In genomic region chr13:20462921-20463320, GRCh38 we compare ENCODE assay signal across 15 cellular contexts.
DNase-seq lines count a peak whose midpoint lies in the region; ATAC-seq and TF ChIP-seq lines count a peak whose summit lies in the region.
"Had no signal": no experiment of that assay in that cellular context is flagged by ENCODE, and none has a peak within 500 bp of the region (broad histone marks: within the 10 kb centered on the region; RNA-seq: fewer than 3 reads in every experiment).

No MANE protein-coding gene starts in this region.

- H3K36me3 Mint-ChIP-seq in H9 (ENCODE audit: insufficient read depth in 1 of 3, low read depth in 3 of 3) (peaks cover 0 to 3% (median 0%) of the 10 kb centered on the region in 3 experiments; a peak in 1 of 7 replicates), WTC11 (no peaks in the 10 kb centered on the region), mesothelial cell of epicardium (peaks cover 6% of the 10 kb centered on the region)

- no peak overlapping the region for H3K4me3 ChIP-seq in coronary artery

- H2BK12ac ChIP-seq in H9 (ENCODE audit: insufficient read length, low read depth, low read length): no peak overlapping the region

- no peak overlapping the region for H3K23ac ChIP-seq in H9 (ENCODE audit: insufficient read length, low read depth, low read length)

- no peak overlapping the region for H3K9ac ChIP-seq in H9 (ENCODE audit: extremely low read depth, insufficient read length, low read length)

- no peak overlapping the region for H2AFZ ChIP-seq in H9 (ENCODE audit: low read length)

- no peak overlapping the region for H3K14ac ChIP-seq in H9 (ENCODE audit: insufficient read depth, low read length)

- no peak overlapping the region for H2AK5ac ChIP-seq in H9 (ENCODE audit: insufficient read length, low read length)

- H3K27ac Mint-ChIP-seq in H9 (no peak overlapping the region), WTC11 (no peak overlapping the region), mesothelial cell of epicardium (peak overlapping the region; percentile 88)
- H3K27ac Mint-ChIP-seq: B cell; CD4-positive, alpha-beta T cell had no signal

- no CpG with 5 or more reads among the region's 8 CpGs for WGBS in H9 (ENCODE audit: extremely low coverage, insufficient read length, low lambda C conversion rate)

- H3K56ac ChIP-seq in H9 (ENCODE audit: insufficient read length, low read depth, low read length): no peak overlapping the region

- H2BK5ac ChIP-seq in H9 (ENCODE audit: insufficient read length, low read length): no peak overlapping the region

- no peak overlapping the region for H4K91ac ChIP-seq in H9 (ENCODE audit: insufficient read length, low read depth, low read length)

- no peak overlapping the region for H4K8ac ChIP-seq in H9 (replicated peaks; ENCODE audit: insufficient read length, low read depth, low read length)

- 0 out of 2 replicates have a peak, but pooled peaks have one; percentile 28 for ATAC-seq in WTC11
- ATAC-seq in left cardiac atrium: peak; percentile 33 to 40
- ATAC-seq in GM18498 (IDR thresholded peaks at IDR 0.05; ENCODE audit: unreplicated experiment): no peak
- ATAC-seq: HCT116 had no signal

- H3K27me3 Mint-ChIP-seq in H9 (ENCODE audit: low read depth): no peaks in the 10 kb centered on the region; the same call in 1 of the 2 replicates
- no peaks in the 10 kb centered on the region for H3K27me3 Mint-ChIP-seq in WTC11 (ENCODE audit: low read depth)
- no peaks in the 10 kb centered on the region for H3K27me3 Mint-ChIP-seq in mesothelial cell of epicardium (ENCODE audit: low read depth)
- H3K27me3 Mint-ChIP-seq: B cell; CD4-positive, alpha-beta T cell had no signal

- H3T11ph ChIP-seq in H9 (ENCODE audit: low read length): no peak overlapping the region

- H2BK15ac ChIP-seq in H9 (ENCODE audit: low read depth, low read length): no peak overlapping the region

- intact Hi-C loops in left cardiac atrium (cut with DNase I): no loop called here

- TF ChIP-seq CTCF in H9 (conservative IDR thresholded peaks at IDR 0.05) (0 out of 3 replicates have a peak, but pooled peaks have one; percentile 11), WTC11 (IDR thresholded peaks at IDR 0.05) (no peak), mesothelial cell of epicardium (IDR thresholded peaks at IDR 0.05; ENCODE audit: unreplicated experiment) (no peak), coronary artery (IDR thresholded peaks at IDR 0.05) (no peak)

- no peak overlapping the region for H2BK120ac ChIP-seq in H9 (ENCODE audit: low read depth, low read length, poor library complexity, severe bottlenecking)

- H4K5ac ChIP-seq in H9 (ENCODE audit: insufficient read length, low read depth, low read length): no peak overlapping the region

- H3K27me3 ChIP-seq in H9 (ENCODE audit: insufficient read depth, low read length): no peaks in the 10 kb centered on the region

- no peak overlapping the region for H3K4me2 ChIP-seq in H9 (ENCODE audit: insufficient read depth, insufficient read length, low read length)

- CTCF ChIA-PET in WTC11 (lab: Charles Lee): interaction anchor here (0.6 to 2.2 kb wide), 3 partner anchors 46 to 271 kb away, joined by 3 to 8 read pairs (median 4); no protein-coding TSS in a partner anchor

- no peak overlapping the region for H3K4ac ChIP-seq in H9 (ENCODE audit: low read depth, low read length)

- DNase-seq in H9: no peak
- no peak for DNase-seq in WTC11 (ENCODE audit: low spot score)
- no peak for DNase-seq in left cardiac atrium
- no peak for DNase-seq in mesothelial cell of epicardium (ENCODE audit: low spot score in 2 of 2, unreplicated experiment in 2 of 2)
- no peak for DNase-seq in coronary artery (ENCODE audit: low spot score)
- DNase-seq in NCI-H128 (lab: John Stamatoyannopoulos, UW; ENCODE audit: unreplicated experiment): no peak
- DNase-seq: C1 segment of cervical spinal cord; Calu3; CD4-positive, alpha-beta T cell; DMS153; DMS79 treated with DMSO at 0.1 percent for 48 hours had no signal

- POLR2A ChIA-PET in WTC11 (lab: Charles Lee): no interaction called here

- no peaks in the 10 kb centered on the region for H4K20me1 ChIP-seq in H9 (ENCODE audit: control insufficient read depth, insufficient read depth, insufficient read length)

- H3K9me3 ChIP-seq in H9 (ENCODE audit: control insufficient read depth, low read depth, low read length): no peaks in the 10 kb centered on the region

- H2BK20ac ChIP-seq in H9 (ENCODE audit: low read depth, low read length, poor library complexity, severe bottlenecking): no peak overlapping the region

- peaks cover 19 to 25% of the 10 kb centered on the region in 2 experiments for H3K4me1 Mint-ChIP-seq in H9
- H3K4me1 Mint-ChIP-seq in WTC11: peaks cover 24% of the 10 kb centered on the region
- peaks cover 45% of the 10 kb centered on the region for H3K4me1 Mint-ChIP-seq in mesothelial cell of epicardium
- H3K4me1 Mint-ChIP-seq: B cell had no signal

- H3K79me1 ChIP-seq in H9 (ENCODE audit: insufficient read depth, low read depth, low read length, poor library complexity, severe bottlenecking): no peaks in the 10 kb centered on the region

- peaks cover 8% of the 10 kb centered on the region; the same call in 1 of the 2 replicates for H3K4me1 ChIP-seq in H9 (ENCODE audit: insufficient read depth, low read length)

- no peak overlapping the region for H3K4me3 Mint-ChIP-seq in H9
- no peak overlapping the region for H3K4me3 Mint-ChIP-seq in WTC11
- no peak overlapping the region for H3K4me3 Mint-ChIP-seq in mesothelial cell of epicardium
- H3K4me3 Mint-ChIP-seq: B cell; CD4-positive, alpha-beta T cell had no signal

- no peaks in the 10 kb centered on the region; a peak in 1 of 5 replicates for H3K9me3 Mint-ChIP-seq in H9
- peaks cover 8% of the 10 kb centered on the region for H3K9me3 Mint-ChIP-seq in WTC11
- peaks cover 3% of the 10 kb centered on the region for H3K9me3 Mint-ChIP-seq in mesothelial cell of epicardium
- H3K9me3 Mint-ChIP-seq: CD4-positive, alpha-beta T cell had no signal

- H3K27ac ChIP-seq in H9 (ENCODE audit: insufficient read length, low read depth, low read length): no peak overlapping the region
- no peak overlapping the region for H3K27ac ChIP-seq in coronary artery
- H3K27ac ChIP-seq: HL-60 had no signal

- H3K23me2 ChIP-seq in H9 (ENCODE audit: insufficient read length, low read depth, low read length, poor library complexity, severe bottlenecking): no peaks in the 10 kb centered on the region

- H3K79me2 ChIP-seq in H9 (ENCODE audit: insufficient read depth, low read length): no peaks in the 10 kb centered on the region

- H3K18ac ChIP-seq in H9 (ENCODE audit: insufficient read length, low read depth, low read length): no peak overlapping the region

TF ChIP-seq in WTC11, 78 proteins besides CTCF, POLR2A, EP300 and RAD21 (continues in another document):
- TF ChIP-seq ZBTB21 (CRISPR knock-in tag; IDR thresholded peaks at IDR 0.05; ENCODE audit: borderline replicate concordance): no peak
- no peak for TF ChIP-seq ATF1 (CRISPR knock-in tag; IDR thresholded peaks at IDR 0.05)
- no peak for TF ChIP-seq FOXP4 (CRISPR knock-in tag; IDR thresholded peaks at IDR 0.05)
- no peak for TF ChIP-seq HMGXB4 (CRISPR knock-in tag; IDR thresholded peaks at IDR 0.05)
- no peak for TF ChIP-seq KAT7 (CRISPR knock-in tag; IDR thresholded peaks at IDR 0.05; ENCODE audit: borderline replicate concordance)
- TF ChIP-seq ERG (CRISPR knock-in tag; IDR thresholded peaks at IDR 0.05): no peak
- TF ChIP-seq SOX15 (CRISPR knock-in tag; IDR thresholded peaks at IDR 0.05): no peak
- TF ChIP-seq NR1H2 (CRISPR knock-in tag; IDR thresholded peaks at IDR 0.05): no peak
- no peak for TF ChIP-seq RORB (CRISPR knock-in tag; IDR thresholded peaks at IDR 0.05)
- TF ChIP-seq ELF4 (CRISPR knock-in tag; IDR thresholded peaks at IDR 0.05; ENCODE audit: low read depth): no peak
- no peak for TF ChIP-seq TCF7 (CRISPR knock-in tag; IDR thresholded peaks at IDR 0.05; ENCODE audit: low read depth)
- TF ChIP-seq FOXP1 (CRISPR knock-in tag; IDR thresholded peaks at IDR 0.05; ENCODE audit: borderline replicate concordance): no peak
- TF ChIP-seq ETV6 (CRISPR knock-in tag; IDR thresholded peaks at IDR 0.05): no peak
